15 cellular contexts compared by ENCODE assay signal in genomic region chr1:229871078-229871676, GRCh38.
DNase-seq lines count a peak whose midpoint lies in the region; ATAC-seq and TF ChIP-seq lines count a peak whose summit lies in the region.
"Had no signal": no experiment of that assay in that cellular context is flagged by ENCODE, and none has a peak within 500 bp of the region (broad histone marks: within the 10 kb centered on the region; RNA-seq: fewer than 3 reads in every experiment).

No MANE protein-coding gene starts in this region.

- H3K4me1 ChIP-seq in heart left ventricle (peaks cover 0 to 11% (median 0%) of the 10 kb centered on the region in 12 donors), psoas muscle (peaks cover 24% of the 10 kb centered on the region)
- H3K4me1 ChIP-seq: BE2C, HAP-1 had no signal

- TF ChIP-seq POLR2A in heart left ventricle (IDR thresholded peaks at IDR 0.05) = no peak

- ATAC-seq in heart left ventricle (peak in 3 of 4 donors; percentile 37 to 75 (median 53)), Right ventricle myocardium superior (ENCODE audit: poor library complexity) (no peak), psoas muscle (peak; percentile 81 to 85 (median 82)), GM21447 (IDR thresholded peaks at IDR 0.05; ENCODE audit: unreplicated experiment) (no peak)
- ATAC-seq: A549; CD8-positive, alpha-beta T cell had no signal

- no peaks in the 10 kb centered on the region for H3K9me3 ChIP-seq in heart left ventricle
- H3K9me3 ChIP-seq in psoas muscle = no peaks in the 10 kb centered on the region
- H3K9me3 ChIP-seq: A549, BE2C, HAP-1 had no signal

- no peaks in the 10 kb centered on the region for H3K36me3 ChIP-seq in heart left ventricle
- H3K36me3 ChIP-seq in psoas muscle (ENCODE audit: insufficient read depth in 1 of 2, low read depth in 1 of 2) = no peaks in the 10 kb centered on the region
- H3K36me3 ChIP-seq: BE2C, HAP-1 had no signal

- peak in 1 of 5 donors; percentile 38 for DNase-seq in heart left ventricle
- DNase-seq in Right ventricle myocardium superior = no peak
- peak; percentile 42 for DNase-seq in LHCN-M2 (ENCODE audit: low read depth)
- peak; percentile 48 for DNase-seq in RPMI8226
- DNase-seq in psoas muscle = no peak
- no peak for DNase-seq in activated CD4-positive, CD25-positive, alpha-beta regulatory T cell treated with anti-CD3 and anti-CD28 coated beads, Interleukin-2, amount 50 U/mL, for 72 hours
- DNase-seq: BE2C; CD8-positive, alpha-beta T cell; COR-L47; DMS79 treated with DMSO at 0.1 percent for 48 hours; EL; GOT3 had no signal

- H3K27ac ChIP-seq in heart left ventricle = no peak overlapping the region
- H3K27ac ChIP-seq in psoas muscle = no peak overlapping the region
- H3K27ac ChIP-seq: A549 had no signal

- H3K27me3 ChIP-seq in heart left ventricle (peaks cover 0 to 7% (median 0%) of the 10 kb centered on the region in 9 donors), psoas muscle (ENCODE audit: insufficient read depth in 3 of 3, low read length in 2 of 3) (no peaks in the 10 kb centered on the region)
- H3K27me3 ChIP-seq: BE2C had no signal

- WGBS in heart left ventricle, 4 donors = 76 to 79% (median 77%) methylated on average over 9 of the region's 9 CpGs
- 57 to 75% (median 60%) methylated on average over 9 of the region's 9 CpGs for WGBS in psoas muscle, 3 donors

- intact Hi-C loops in heart left ventricle (cut with DNase I) = no loop called here
- intact Hi-C loops in Right ventricle myocardium superior (cut with DNase I) = no loop called here
- intact Hi-C loops in psoas muscle (cut with DNase I) = no loop called here

- TF ChIP-seq CTCF in heart left ventricle (IDR thresholded peaks at IDR 0.05) = no peak
- TF ChIP-seq CTCF in psoas muscle (IDR thresholded peaks at IDR 0.05) = no peak

- H3K4me3 ChIP-seq in heart left ventricle (no peak overlapping the region), psoas muscle (no peak overlapping the region)
- H3K4me3 ChIP-seq: A549, HAP-1 had no signal

Comparison
In these comparisons a context has a peak if more than half of its experiments do, and no peak if none do; other contexts are left out.
1. ATAC-seq: peak in heart left ventricle (3 of 4) and psoas muscle (4 of 4); none in Right ventricle myocardium superior (single experiment) and GM21447 (single experiment).
2. DNase-seq: peak in LHCN-M2 (single experiment) and RPMI8226 (single experiment); none in Right ventricle myocardium superior (single experiment), psoas muscle (0 of 2) and activated CD4-positive, CD25-positive, alpha-beta regulatory T cell treated with anti-CD3 and anti-CD28 coated beads, Interleukin-2, amount 50 U/mL, for 72 hours (single experiment).